ENCODE assay signal across 10 cellular contexts in genomic region chr10:3226960-3227724, GRCh38. TPM values are rescaled to one million over a fixed set of nuclear protein-coding genes. Genes with fewer than 3 reads are reported as not detected.
DNase-seq lines count a peak whose midpoint lies in the region; ATAC-seq, FAIRE-seq and TF ChIP-seq lines count a peak whose summit lies in the region.
"Had no signal": no experiment of that assay in that cellular context is flagged by ENCODE, and none has a peak within 500 bp of the region (broad histone marks: within the 10 kb centered on the region; RNA-seq: fewer than 3 reads in every experiment).

No MANE protein-coding gene starts in this region.

- POLR2A ChIA-PET in AG04449 (lab: Yijun Ruan, JAX) = interaction anchor here (0.5 to 1.1 kb wide), 5 partner anchors 9 to 905 kb away, joined by 3 to 5 read pairs (median 3); partner anchors contain the start of gene KLF6

- FAIRE-seq in H54 (lab: Jason Lieb, UNC) (no peak), kidney (lab: Jason Lieb, UNC) (no peak)

- H3K4me3 ChIP-seq in AG04449 (ENCODE audit: low read depth, low read length) (peak overlapping the region; percentile 12; the same call in 1 of the 2 replicates), hepatocyte (no peak overlapping the region), kidney (ENCODE audit: low read length in 2 of 2) (no peak overlapping the region)

- no peaks in the 10 kb centered on the region for H3K9me2 ChIP-seq in hepatocyte (replicated peaks; ENCODE audit: insufficient read depth)

- CTCF ChIA-PET in AG04449 (lab: Yijun Ruan, JAX) = no interaction called here

- TF ChIP-seq POLR2A in H54 (IDR thresholded peaks at IDR 0.05; ENCODE audit: low read depth, low read length) = no peak

- H3K27ac ChIP-seq in hepatocyte (peak overlapping the region; percentile 7), kidney (ENCODE audit: low read depth in 2 of 2, low read length in 2 of 2) (no peak overlapping the region)

- peaks cover 14% of the 10 kb centered on the region for H3K4me1 ChIP-seq in hepatocyte (ENCODE audit: insufficient read depth)
- no peaks in the 10 kb centered on the region for H3K4me1 ChIP-seq in kidney (ENCODE audit: control insufficient read depth in 1 of 2, insufficient read depth in 1 of 2, low read depth in 1 of 2, low read length in 2 of 2)

- no peaks in the 10 kb centered on the region for H3K9me3 ChIP-seq in hepatocyte (ENCODE audit: low read depth)
- H3K9me3 ChIP-seq in kidney (ENCODE audit: control insufficient read depth in 1 of 2, low read length in 2 of 2) = no peaks in the 10 kb centered on the region

- H3K9ac ChIP-seq in kidney (ENCODE audit: low read length in 2 of 2) = no peak overlapping the region

- H3K79me2 ChIP-seq in hepatocyte = no peaks in the 10 kb centered on the region

- 51% methylated on average over 10 of the region's 10 CpGs for WGBS in hepatocyte (ENCODE audit: low lambda C conversion rate, missing lambda C conversion rate)

- no peaks in the 10 kb centered on the region for H4K20me1 ChIP-seq in hepatocyte (ENCODE audit: insufficient read depth, poor library complexity, severe bottlenecking)

- peaks cover 5% of the 10 kb centered on the region for H3K27me3 Mint-ChIP-seq in activated naive CD8-positive, alpha-beta T cell treated with anti-CD3 and anti-CD28 coated beads, Interleukin-2, amount 50 U/mL, for 24 hours

- H3K36me3 Mint-ChIP-seq in activated naive CD8-positive, alpha-beta T cell treated with anti-CD3 and anti-CD28 coated beads, Interleukin-2, amount 50 U/mL, for 24 hours (ENCODE audit: low read depth) = no peaks in the 10 kb centered on the region

- ATAC-seq in activated naive CD8-positive, alpha-beta T cell treated with anti-CD3 and anti-CD28 coated beads, Interleukin-2, amount 50 U/mL, for 24 hours = peak; percentile 34
- ATAC-seq in HG02571 (IDR thresholded peaks at IDR 0.05; ENCODE audit: unreplicated experiment) = no peak

- H3K27ac Mint-ChIP-seq in activated naive CD8-positive, alpha-beta T cell treated with anti-CD3 and anti-CD28 coated beads, Interleukin-2, amount 50 U/mL, for 24 hours = peak overlapping the region; percentile 73

- DNase-seq in AG04449 (ENCODE audit: low read depth, low spot score) (peak; percentile 70), H54 (ENCODE audit: insufficient read length, low spot score) (peak; percentile 30), hepatocyte (ENCODE audit: low spot score) (no peak), kidney (no peak), Ammon's horn (ENCODE audit: low spot score) (no peak), posterior vena cava (ENCODE audit: low spot score) (no peak)
- DNase-seq in activated naive CD8-positive, alpha-beta T cell treated with anti-CD3 and anti-CD28 coated beads, Interleukin-2, amount 50 U/mL, for 24 hours = no peak
- DNase-seq: DMS79 treated with DMSO at 0.1 percent for 48 hours had no signal

- peaks cover 22% of the 10 kb centered on the region for H3K4me1 Mint-ChIP-seq in activated naive CD8-positive, alpha-beta T cell treated with anti-CD3 and anti-CD28 coated beads, Interleukin-2, amount 50 U/mL, for 24 hours

- H3K4me3 Mint-ChIP-seq in activated naive CD8-positive, alpha-beta T cell treated with anti-CD3 and anti-CD28 coated beads, Interleukin-2, amount 50 U/mL, for 24 hours = peak overlapping the region; percentile 59

- no peak overlapping the region for H3K4me2 ChIP-seq in hepatocyte

- H3K27me3 ChIP-seq in hepatocyte = no peaks in the 10 kb centered on the region

- intact Hi-C loops in kidney (cut with DNase I) (no loop called here), posterior vena cava (cut with DNase I) (no loop called here)

- TF ChIP-seq CTCF in AG04449 (IDR thresholded peaks at IDR 0.05; ENCODE audit: insufficient read depth, low read length, missing control alignments) = no peak
- no peak for TF ChIP-seq CTCF in hepatocyte (IDR thresholded peaks at IDR 0.05; ENCODE audit: poor library complexity)
- no peak for TF ChIP-seq CTCF in kidney (IDR thresholded peaks at IDR 0.05; ENCODE audit: borderline replicate concordance, extremely low read depth, insufficient read depth)

- H3K9me3 Mint-ChIP-seq in activated naive CD8-positive, alpha-beta T cell treated with anti-CD3 and anti-CD28 coated beads, Interleukin-2, amount 50 U/mL, for 24 hours = no peaks in the 10 kb centered on the region
- H3K9me3 Mint-ChIP-seq: activated T-helper 2 cell treated with anti-CD3 and anti-CD28 coated beads, Interferon-gamma antibody, Interleukin-2, Interleukin-4, amounts not matched to agents 10 μg/mL and 5 μg/mL and 100 μg/mL, durations not matched to agents 14 hours and 24 hours and 36 hours had no signal

- H3K36me3 ChIP-seq in hepatocyte (replicated peaks; ENCODE audit: insufficient read depth, low read depth) = no peaks in the 10 kb centered on the region
- no peaks in the 10 kb centered on the region for H3K36me3 ChIP-seq in kidney (ENCODE audit: control insufficient read depth in 1 of 2, insufficient read depth in 2 of 2, low read length in 2 of 2)

- no peak overlapping the region for H2AFZ ChIP-seq in hepatocyte

RNA-seq across cellular contexts. Expression of gene PITRM1, which starts 54.6 kb away (rescaled TPM):
- total RNA-seq in hepatocyte (45.9 and 61.2 TPM in 2 replicates), kidney (60.7 TPM), posterior vena cava (100 to 1,000 TPM in 1 of 2 donors, 10 to 100 TPM in 1; 65.9 to 112 TPM)
- polyA plus RNA-seq in hepatocyte (44.1 and 53.1 TPM in 2 replicates), kidney (ENCODE audit: insufficient read depth, low read depth, low replicate concordance) (28.8 TPM)

Comparison
In these comparisons a context has a peak if more than half of its experiments do, and no peak if none do; other contexts are left out.
1. DNase-seq: peak in AG04449 (single experiment) and H54 (single experiment); none in activated naive CD8-positive, alpha-beta T cell treated with anti-CD3 and anti-CD28 coated beads, Interleukin-2, amount 50 U/mL, for 24 hours (single experiment), hepatocyte (single experiment), kidney (single experiment), Ammon's horn (single experiment) and posterior vena cava (single experiment).